17 cellular contexts compared by ENCODE assay signal in genomic region chr3:69882560-69882959, GRCh38.
A peak's percentile ranks its signal among the peaks of the same experiment; 100 is the strongest.
DNase-seq lines count a peak whose midpoint lies in the region; ATAC-seq and TF ChIP-seq lines count a peak whose summit lies in the region.
"Had no signal": no experiment of that assay in that cellular context is flagged by ENCODE, and none has a peak within 500 bp of the region (broad histone marks: within the 10 kb centered on the region; RNA-seq: fewer than 3 reads in every experiment).

No MANE protein-coding gene starts in this region.

- no peak overlapping the region for H2AFZ ChIP-seq in IMR-90 (replicated peaks; ENCODE audit: low read length, poor library complexity)
- H2AFZ ChIP-seq: GM23338 had no signal

- BruUV-seq in IMR-90 (replicated peaks; lab: Mats Ljungman, UMichigan): no TSS peak

- peaks cover 8% of the 10 kb centered on the region for H3K36me3 ChIP-seq in IMR-90 (ENCODE audit: control insufficient read depth, insufficient read depth, low read length)

- no CpG with 5 or more reads among the region's 4 CpGs for WGBS in IMR-90 (ENCODE audit: extremely low coverage in 2 of 2, insufficient read length in 1 of 2), 2 experiments

- H3K27me3 Mint-ChIP-seq in HFFc6 (ENCODE audit: insufficient read depth): no peaks in the 10 kb centered on the region

- peak overlapping the region; percentile 36; the same call in 1 of the 2 replicates for H3K4ac ChIP-seq in IMR-90 (ENCODE audit: low read depth, low read length)

- H3K4me2 ChIP-seq in IMR-90 (ENCODE audit: low read depth, low read length): no peak overlapping the region
- H3K4me2 ChIP-seq: GM23338, KMS-11 had no signal

- no peak overlapping the region for H3K4me3 ChIP-seq in IMR-90 (ENCODE audit: insufficient read depth, low read depth, low read length)
- H3K4me3 ChIP-seq: GM12878, GM23338 had no signal

- no peaks in the 10 kb centered on the region for H4K20me1 ChIP-seq in IMR-90 (ENCODE audit: insufficient read depth, low read length)

- H3K9me3 Mint-ChIP-seq in HFFc6: no peaks in the 10 kb centered on the region
- H3K9me3 Mint-ChIP-seq: CD4-positive, alpha-beta T cell; GM23338 had no signal

- H3K4me1 Mint-ChIP-seq in HFFc6 (ENCODE audit: low read depth): peaks cover 13% of the 10 kb centered on the region

- H4K5ac ChIP-seq in IMR-90 (ENCODE audit: low read depth, low read length): peak overlapping the region; percentile 30; the same call in 1 of the 2 replicates

- no peaks in the 10 kb centered on the region for H3K9me3 ChIP-seq in IMR-90 (ENCODE audit: control insufficient read depth, insufficient read depth, low read length)
- H3K9me3 ChIP-seq: Caco-2 had no signal

- CTCF ChIA-PET in IMR-90 (lab: Yijun Ruan, JAX): no interaction called here

- H3K23ac ChIP-seq in IMR-90 (ENCODE audit: low read depth, low read length): 0 out of 2 replicates have a peak overlapping the region, but pooled peaks have one; percentile 24

- H3K27ac Mint-ChIP-seq in HFFc6: no peak overlapping the region
- H3K27ac Mint-ChIP-seq: CD4-positive, alpha-beta T cell; GM23338 had no signal

- peak overlapping the region; percentile 38; the same call in 1 of the 2 replicates for H3K14ac ChIP-seq in IMR-90 (replicated peaks; ENCODE audit: low read depth, low read length)

- DNase-seq in ACHN (peak; percentile 19), IMR-90 (no peak), kidney glomerular epithelial cell (lab: John Stamatoyannopoulos, UW) (peak; percentile 81), renal cortical epithelial cell (ENCODE audit: low read depth) (peak; percentile 70), HFFc6 (no peak), NCI-H146 treated with DMSO at 0.1 percent for 48 hours (lab: John Stamatoyannopoulos, UW; ENCODE audit: unreplicated experiment) (no peak), G401 (ENCODE audit: low spot score) (no peak)
- DNase-seq: AML-193; Caco-2; CD4-positive, alpha-beta T cell; DMS79 treated with DMSO at 0.1 percent for 48 hours had no signal

- peak overlapping the region; percentile 71 for H4K91ac ChIP-seq in IMR-90 (ENCODE audit: insufficient read depth, low read depth, low read length)

- no peak overlapping the region; the same call in 1 of the 2 replicates for H3K56ac ChIP-seq in IMR-90 (ENCODE audit: extremely low read depth, insufficient read depth, low read length)

- H3K36me3 Mint-ChIP-seq in HFFc6 (ENCODE audit: low read depth): peaks cover 18% of the 10 kb centered on the region; the same call in 1 of the 2 replicates

- peak overlapping the region; percentile 44 for H2BK120ac ChIP-seq in IMR-90 (ENCODE audit: low read depth, low read length)

- H2BK20ac ChIP-seq in IMR-90 (ENCODE audit: low read depth, low read length): peak overlapping the region; percentile 53

- in situ Hi-C loops in ACHN (cut with HindIII; ENCODE audit: low pct_ligation_motif_present, low pct_unique_long_range_greater_than_20kb, low sequenced_read_pairs): no loop called here
- in situ Hi-C loops in IMR-90 (cut with MboI; ENCODE audit: low sequenced_read_pairs): no loop called here
- in situ Hi-C loops in G401 (cut with HindIII; ENCODE audit: low sequenced_read_pairs): no loop called here

- H2AK9ac ChIP-seq in IMR-90 (replicated peaks; ENCODE audit: low read depth, low read length, poor library complexity): no peak overlapping the region

- peaks cover 21 to 30% of the 10 kb centered on the region in 2 experiments for H3K79me1 ChIP-seq in IMR-90 (ENCODE audit: low read depth in 1 of 2, low read length in 2 of 2)

- peaks cover 5% of the 10 kb centered on the region for H3K4me1 ChIP-seq in IMR-90 (ENCODE audit: control insufficient read depth, insufficient read depth, low read length)
- H3K4me1 ChIP-seq: Caco-2 had no signal

- no peak overlapping the region for H3K4me3 Mint-ChIP-seq in HFFc6
- H3K4me3 Mint-ChIP-seq: CD4-positive, alpha-beta T cell; GM23338 had no signal

- POLR2A ChIA-PET in IMR-90 (lab: Charles Lee; ENCODE audit: unreplicated experiment): no interaction called here

- H4K8ac ChIP-seq in IMR-90 (ENCODE audit: low read depth in 2 of 2, low read length in 2 of 2): peak overlapping the region in 1 of 2 experiments; percentile 26; a peak in 3 of 4 replicates

- H2BK5ac ChIP-seq in IMR-90 (ENCODE audit: low read depth, low read length, poor library complexity, severe bottlenecking): peak overlapping the region; percentile 82

- no peak overlapping the region for H3K9ac ChIP-seq in IMR-90 (ENCODE audit: low read depth, low read length)
- H3K9ac ChIP-seq: KMS-11 had no signal

- H2AK5ac ChIP-seq in IMR-90 (ENCODE audit: low read depth, low read length): peak overlapping the region; percentile 7; the same call in 1 of the 2 replicates

- H3K9me1 ChIP-seq in IMR-90 (ENCODE audit: insufficient read depth, low read length): 0 out of 2 replicates have a peak, but pooled peaks cover 3% of the 10 kb centered on the region

- dilution Hi-C loops in IMR-90 (cut with HindIII; ENCODE audit: low sequenced_read_pairs, unreplicated experiment): no loop called here

- intact Hi-C loops in IMR-90 (cut with micrococcal nuclease): no loop called here

- H3K27ac ChIP-seq in IMR-90 (ENCODE audit: insufficient read depth, low read length): no peak overlapping the region
- H3K27ac ChIP-seq: C4-2B, KMS-11 had no signal

- no peak for ATAC-seq in IMR-90 (ENCODE audit: low read depth)
- ATAC-seq in HG03439 (IDR thresholded peaks at IDR 0.05; ENCODE audit: unreplicated experiment): no peak
- ATAC-seq: GM12878, GM23338, HepG2 had no signal

- TF ChIP-seq POLR2A in IMR-90 (IDR thresholded peaks at IDR 0.05; ENCODE audit: low read depth, low read length): no peak

- TF ChIP-seq CTCF in IMR-90 (conservative IDR thresholded peaks at IDR 0.05; ENCODE audit: low read depth, low read length): no peak
- TF ChIP-seq CTCF in HFFc6 (IDR thresholded peaks at IDR 0.05): no peak

- peak overlapping the region; percentile 89; the same call in 1 of the 2 replicates for H3K18ac ChIP-seq in IMR-90 (ENCODE audit: low read depth, low read length)

- H3K27me3 ChIP-seq in IMR-90 (ENCODE audit: control insufficient read depth, insufficient read depth, low read length): no peaks in the 10 kb centered on the region

- H2BK15ac ChIP-seq in IMR-90 (ENCODE audit: low read depth, low read length): peak overlapping the region; percentile 4; the same call in 1 of the 3 replicates

- TF ChIP-seq RAD21 in IMR-90 (IDR thresholded peaks at IDR 0.05; ENCODE audit: low read length): no peak

TF ChIP-seq in IMR-90, 13 proteins besides CTCF, POLR2A, EP300 and RAD21:
- no peak for TF ChIP-seq MAFK (IDR thresholded peaks at IDR 0.05; ENCODE audit: low read depth, low read length)
- TF ChIP-seq FOS (IDR thresholded peaks at IDR 0.05; ENCODE audit: low read depth, low read length): no peak
- no peak for TF ChIP-seq CEBPB (IDR thresholded peaks at IDR 0.05; ENCODE audit: low read depth, low read length)
- TF ChIP-seq, protein P1, sequence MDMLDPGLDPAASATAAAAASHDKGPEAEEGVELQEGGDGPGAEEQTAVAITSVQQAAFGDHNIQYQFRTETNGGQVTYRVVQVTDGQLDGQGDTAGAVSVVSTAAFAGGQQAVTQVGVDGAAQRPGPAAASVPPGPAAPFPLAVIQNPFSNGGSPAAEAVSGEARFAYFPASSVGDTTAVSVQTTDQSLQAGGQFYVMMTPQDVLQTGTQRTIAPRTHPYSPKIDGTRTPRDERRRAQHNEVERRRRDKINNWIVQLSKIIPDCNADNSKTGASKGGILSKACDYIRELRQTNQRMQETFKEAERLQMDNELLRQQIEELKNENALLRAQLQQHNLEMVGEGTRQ (IDR thresholded peaks at IDR 0.05; ENCODE audit: low read depth, low read length): no peak
- TF ChIP-seq MXI1 (IDR thresholded peaks at IDR 0.05; ENCODE audit: borderline replicate concordance, low read depth, low read length): no peak
- TF ChIP-seq CHD1 (IDR thresholded peaks at IDR 0.05; ENCODE audit: low read depth, low read length): no peak
- TF ChIP-seq RCOR1 (IDR thresholded peaks at IDR 0.05; ENCODE audit: insufficient replicate concordance, low read length): no peak
- no peak for TF ChIP-seq BHLHE40 (IDR thresholded peaks at IDR 0.05; ENCODE audit: low read depth, low read length)
- no peak for TF ChIP-seq NFE2L2 (IDR thresholded peaks at IDR 0.05; ENCODE audit: low read depth, low read length)
- no peak for TF ChIP-seq RFX5 (IDR thresholded peaks at IDR 0.05; ENCODE audit: low read depth, low read length)
- TF ChIP-seq ELK1 (IDR thresholded peaks at IDR 0.05; ENCODE audit: borderline replicate concordance, low read depth, low read length): no peak
- TF ChIP-seq SMC3 (IDR thresholded peaks at IDR 0.05; ENCODE audit: low read depth, low read length): no peak
- TF ChIP-seq MAZ (IDR thresholded peaks at IDR 0.05; ENCODE audit: borderline replicate concordance, low read depth, low read length): no peak

Comparison
In these comparisons a context has a peak if more than half of its experiments do, and no peak if none do; other contexts are left out.
1. DNase-seq: peak in ACHN (single experiment), kidney glomerular epithelial cell (single experiment) and renal cortical epithelial cell (single experiment); none in IMR-90 (single experiment), HFFc6 (single experiment), NCI-H146 treated with DMSO at 0.1 percent for 48 hours (single experiment) and G401 (single experiment).